In genomic region chr9:108983885-108984284, GRCh38 we compare ENCODE assay signal across 30 cellular contexts.
"Had no signal": no experiment of that assay in that cellular context is flagged by ENCODE, and none has a peak within 500 bp of the region (broad histone marks: within the 10 kb centered on the region; RNA-seq: fewer than 3 reads in every experiment).

No MANE protein-coding gene starts in this region.

- H3K4me2 ChIP-seq: hepatocyte, neural progenitor cell had no signal

- H3K79me2 ChIP-seq: hepatocyte, parathyroid adenoma had no signal

- H3K36me3 ChIP-seq: left lung, neural progenitor cell had no signal

- H3K4me1 ChIP-seq: left lung, lower lobe of right lung, neural progenitor cell, parathyroid adenoma, stomach, tibial artery, upper lobe of right lung had no signal

- H3K4me3 ChIP-seq: hepatocyte, left lung, lower lobe of right lung, neural progenitor cell, skin epidermis, stomach, thoracic aorta, tibial artery, upper lobe of right lung had no signal

- H3K9me3 ChIP-seq: left lung, lower lobe of right lung, neutrophil, stomach, thoracic aorta, tibial artery, upper lobe of right lung had no signal

- DNase-seq: islet precursor cell; kidney glomerular epithelial cell; left colon; left lung; lower lobe of right lung; mesendoderm; naive B cell; natural killer cell; nephron progenitor cell; occipital lobe; retina; right cardiac atrium; stimulated activated CD4-positive, alpha-beta T cell treated with anti-CD3 and anti-CD28 coated beads, Interleukin-12 subunit alpha, Interleukin-12 subunit beta, amount 100 ng/mL, for 4 hours; stimulated activated CD4-positive, alpha-beta T cell treated with anti-CD3 and anti-CD28 coated beads, Interleukin-15, amount 100 ng/mL, for 24 hours; stimulated activated CD4-positive, alpha-beta T cell treated with anti-CD3 and anti-CD28 coated beads, Interleukin-2, amount 100 ng/mL, for 24 hours; stimulated activated CD4-positive, alpha-beta T cell treated with anti-CD3 and anti-CD28 coated beads, Interleukin-4, amount 100 ng/mL, for 1 hour; stimulated activated naive B cell treated with anti-CD40 and anti-IgM and Interleukin-4, amounts not matched to agents 10 μg/mL and 1 μg/mL and 100 μg/mL, for 72 hours; stimulated activated naive CD8-positive, alpha-beta T cell treated with anti-CD3 and anti-CD28 coated beads, Interleukin-15, Interleukin-2, amounts not matched to agents 100 U/mL and 50 U/mL, for 24 hours; stomach; tibial artery; trophoblast cell; upper lobe of right lung had no signal

- H3K9ac ChIP-seq: neural progenitor cell, parathyroid adenoma had no signal

- ATAC-seq: left colon; left lung; lower lobe of right lung; natural killer cell; right cardiac atrium; sciatic nerve; stimulated activated naive B cell treated with anti-CD40 and anti-IgM and Interleukin-4, amounts not matched to agents 10 μg/mL and 1 μg/mL and 100 μg/mL, for 72 hours; stimulated activated naive CD8-positive, alpha-beta T cell treated with anti-CD3 and anti-CD28 coated beads, Interleukin-15, Interleukin-2, amounts not matched to agents 100 U/mL and 50 U/mL, for 24 hours; upper lobe of right lung had no signal

- H2AFZ ChIP-seq: hepatocyte, neural progenitor cell, parathyroid adenoma had no signal

- H3K27ac ChIP-seq: hepatocyte, left lung, lower lobe of right lung, neural progenitor cell, neutrophil, parathyroid adenoma, skin epidermis, stomach, thoracic aorta, tibial artery, upper lobe of right lung had no signal

- FAIRE-seq: urothelium cell line had no signal

- H3K27me3 ChIP-seq: hepatocyte, left lung, neural progenitor cell, neutrophil, stomach, tibial artery, upper lobe of right lung had no signal
